In the genomic region with DNA sequence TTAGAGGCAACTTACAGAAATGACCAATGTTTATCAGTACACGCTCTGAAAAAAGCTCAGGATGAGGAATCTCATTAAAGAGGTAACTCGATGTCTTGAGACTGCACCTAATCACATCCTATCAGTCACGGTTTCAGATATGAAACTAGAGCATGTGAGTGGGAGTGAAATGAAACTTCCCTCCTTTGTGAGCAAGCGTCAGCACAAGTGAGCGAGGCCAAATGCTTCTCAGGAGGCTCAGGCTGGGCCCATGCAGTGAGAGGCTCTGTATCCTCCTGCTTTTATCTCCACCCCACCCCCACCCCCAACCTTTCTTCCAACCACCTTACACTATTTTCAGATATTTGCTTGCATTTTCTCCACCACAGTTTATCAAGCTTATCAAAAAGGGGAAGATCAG, we compare ENCODE assay signal across 21 cellular contexts.
DNase-seq lines count a peak whose midpoint lies in the region; ATAC-seq and TF ChIP-seq lines count a peak whose summit lies in the region.
"Had no signal": no experiment of that assay in that cellular context is flagged by ENCODE, and none has a peak within 500 bp of the region (broad histone marks: within the 10 kb centered on the region; RNA-seq: fewer than 3 reads in every experiment).

No MANE protein-coding gene starts in this region.

- H3K9me3 ChIP-seq in Caco-2, result no peaks in the 10 kb centered on the region
- no peaks in the 10 kb centered on the region for H3K9me3 ChIP-seq in esophagus muscularis mucosa
- H3K9me3 ChIP-seq: colonic mucosa, vagina had no signal

- intact Hi-C loops in Caco-2 (cut with micrococcal nuclease; ENCODE audit: unreplicated experiment) (no loop called here), esophagus muscularis mucosa (cut with DNase I) (no loop called here)

- peaks cover 12% of the 10 kb centered on the region for H3K4me1 Mint-ChIP-seq in WTC11
- H3K4me1 Mint-ChIP-seq in Caco-2 (ENCODE audit: low read depth, unreplicated experiment), result no peaks in the 10 kb centered on the region
- H3K4me1 Mint-ChIP-seq: memory B cell had no signal

- H3K36me3 Mint-ChIP-seq in WTC11, result no peaks in the 10 kb centered on the region
- no peaks in the 10 kb centered on the region for H3K36me3 Mint-ChIP-seq in Caco-2 (ENCODE audit: insufficient read depth, unreplicated experiment)
- H3K36me3 Mint-ChIP-seq: memory B cell had no signal

- TF ChIP-seq POLR2A in esophagus muscularis mucosa (IDR thresholded peaks at IDR 0.05; ENCODE audit: low read depth), result no peak

- H3K27me3 Mint-ChIP-seq in WTC11 (ENCODE audit: low read depth) (no peaks in the 10 kb centered on the region), Caco-2 (ENCODE audit: insufficient read depth, unreplicated experiment) (no peaks in the 10 kb centered on the region)

- no peak for TF ChIP-seq EP300 in esophagus muscularis mucosa (IDR thresholded peaks at IDR 0.05)

- H3K4me3 Mint-ChIP-seq in WTC11 (no peak overlapping the region), Caco-2 (ENCODE audit: unreplicated experiment) (no peak overlapping the region)
- H3K4me3 Mint-ChIP-seq: memory B cell, nephron progenitor cell had no signal

- no peaks in the 10 kb centered on the region for H3K36me3 ChIP-seq in Caco-2 (ENCODE audit: control insufficient read depth, insufficient read depth, low read length)
- H3K36me3 ChIP-seq in esophagus muscularis mucosa, result no peaks in the 10 kb centered on the region
- H3K36me3 ChIP-seq: colonic mucosa, vagina had no signal

- DNase-seq in GM10248 (ENCODE audit: extremely low spot score), result peak; percentile 5
- no peak for DNase-seq in WTC11 (ENCODE audit: low spot score)
- no peak for DNase-seq in Caco-2
- no peak for DNase-seq in esophagus muscularis mucosa (ENCODE audit: extremely low spot score)
- no peak for DNase-seq in stimulated activated naive CD4-positive, alpha-beta T cell (lab: John Stamatoyannopoulos, UW)
- DNase-seq: activated CD4-positive, alpha-beta T cell treated with anti-CD3 and anti-CD28 coated beads for 4 hours; activated CD8-positive, alpha-beta memory T cell treated with anti-CD3 and anti-CD28 coated beads, Interleukin-2, amount 50 U/mL, for 48 hours; activated naive CD4-positive, alpha-beta T cell treated with Interleukin-2 at 50 U/mL for 16 hours; colonic mucosa; COR-L47; GDM1; nephron progenitor cell; retina; T-helper 2 cell had no signal

- no peak overlapping the region for H3K27ac Mint-ChIP-seq in WTC11
- H3K27ac Mint-ChIP-seq in Caco-2 (ENCODE audit: unreplicated experiment), result no peak overlapping the region
- H3K27ac Mint-ChIP-seq: memory B cell, nephron progenitor cell had no signal

- BruUV-seq in Caco-2 (replicated peaks; lab: Mats Ljungman, UMichigan), result no TSS peak

- ATAC-seq in GM21360 (IDR thresholded peaks at IDR 0.05; ENCODE audit: unreplicated experiment) (peak; percentile 73), HG03378 (IDR thresholded peaks at IDR 0.05; ENCODE audit: unreplicated experiment) (peak; percentile 96), WTC11 (peak; percentile 61; the same call in 1 of the 2 replicates), GM19452 (IDR thresholded peaks at IDR 0.05; ENCODE audit: unreplicated experiment) (no peak)
- ATAC-seq: Right ventricle myocardium inferior had no signal

- H3K4me3 ChIP-seq in Caco-2 (ENCODE audit: low read depth, low read length), result no peak overlapping the region
- H3K4me3 ChIP-seq in esophagus muscularis mucosa, result no peak overlapping the region
- H3K4me3 ChIP-seq: colonic mucosa, vagina had no signal

- CTCF ChIA-PET in GM10248 (lab: Yijun Ruan, JAX), result no interaction called here
- CTCF ChIA-PET in WTC11 (lab: Charles Lee), result no interaction called here
- CTCF ChIA-PET in Caco-2 (lab: Charles Lee), result no interaction called here

- no peaks in the 10 kb centered on the region for H3K9me3 Mint-ChIP-seq in WTC11
- no peaks in the 10 kb centered on the region for H3K9me3 Mint-ChIP-seq in Caco-2 (ENCODE audit: unreplicated experiment)

- POLR2A ChIA-PET in GM10248 (lab: Yijun Ruan, JAX), result no interaction called here
- POLR2A ChIA-PET in WTC11 (lab: Charles Lee), result no interaction called here
- POLR2A ChIA-PET in Caco-2 (lab: Charles Lee), result no interaction called here

- H3K27ac ChIP-seq in esophagus muscularis mucosa (replicated peaks in 1 of 4), result no peak overlapping the region
- H3K27ac ChIP-seq: colonic mucosa, epithelial cell of prostate, vagina had no signal

- 72% methylated on average over 5 of the region's 5 CpGs for WGBS in esophagus muscularis mucosa

- H3K27me3 ChIP-seq in Caco-2 (replicated peaks; ENCODE audit: control insufficient read depth, insufficient read depth, low read length), result no peaks in the 10 kb centered on the region
- H3K27me3 ChIP-seq in esophagus muscularis mucosa, result no peaks in the 10 kb centered on the region
- H3K27me3 ChIP-seq: colonic mucosa, vagina had no signal

- TF ChIP-seq CTCF in GM10248 (IDR thresholded peaks at IDR 0.05; ENCODE audit: control extremely low read depth, extremely low read depth, low read depth, missing control alignments), result no peak
- no peak for TF ChIP-seq CTCF in WTC11 (IDR thresholded peaks at IDR 0.05)
- TF ChIP-seq CTCF in Caco-2 (IDR thresholded peaks at IDR 0.05; ENCODE audit: insufficient read depth in 1 of 2, low read depth in 1 of 2, low read length in 1 of 2, severe bottlenecking in 1 of 2, unreplicated experiment in 1 of 2), result no peak
- TF ChIP-seq CTCF in esophagus muscularis mucosa (IDR thresholded peaks at IDR 0.05), result no peak

- H3K4me1 ChIP-seq in Caco-2, result no peaks in the 10 kb centered on the region
- H3K4me1 ChIP-seq in esophagus muscularis mucosa, result no peaks in the 10 kb centered on the region
- H3K4me1 ChIP-seq: colonic mucosa, vagina had no signal

TF ChIP-seq in WTC11, 78 proteins besides CTCF, POLR2A, EP300 and RAD21:
- 0 out of 2 replicates have a peak, but pooled peaks have one; percentile 46 for TF ChIP-seq ZNF121 (CRISPR knock-in tag; IDR thresholded peaks at IDR 0.05)
- TF ChIP-seq, protein P1, sequence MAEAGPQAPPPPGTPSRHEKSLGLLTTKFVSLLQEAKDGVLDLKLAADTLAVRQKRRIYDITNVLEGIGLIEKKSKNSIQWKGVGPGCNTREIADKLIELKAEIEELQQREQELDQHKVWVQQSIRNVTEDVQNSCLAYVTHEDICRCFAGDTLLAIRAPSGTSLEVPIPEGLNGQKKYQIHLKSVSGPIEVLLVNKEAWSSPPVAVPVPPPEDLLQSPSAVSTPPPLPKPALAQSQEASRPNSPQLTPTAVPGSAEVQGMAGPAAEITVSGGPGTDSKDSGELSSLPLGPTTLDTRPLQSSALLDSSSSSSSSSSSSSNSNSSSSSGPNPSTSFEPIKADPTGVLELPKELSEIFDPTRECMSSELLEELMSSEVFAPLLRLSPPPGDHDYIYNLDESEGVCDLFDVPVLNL (CRISPR knock-in tag; IDR thresholded peaks at IDR 0.05; ENCODE audit: borderline replicate concordance, low read depth), result no peak
